In genomic region chr5:1295650-1296037, GRCh38 we compare ENCODE assay signal across 10 cellular contexts. TPM values are rescaled to one million over a fixed set of nuclear protein-coding genes. Genes with fewer than 3 reads are reported as not detected.
DNase-seq lines count a peak whose midpoint lies in the region; ATAC-seq and TF ChIP-seq lines count a peak whose summit lies in the region.
"Had no signal": no experiment of that assay in that cellular context is flagged by ENCODE, and none has a peak within 500 bp of the region (broad histone marks: within the 10 kb centered on the region; RNA-seq: fewer than 3 reads in every experiment).

No MANE protein-coding gene starts in this region.

- H3K27me3 ChIP-seq in CD4-positive, alpha-beta memory T cell (ENCODE audit: insufficient read depth, low read length) = no peaks in the 10 kb centered on the region
- H3K27me3 ChIP-seq in HUES6 (ENCODE audit: control insufficient read depth, insufficient read depth, low read length) (peaks cover 36% of the 10 kb centered on the region), body of pancreas (peaks cover 0 to 12% of the 10 kb centered on the region in 2 donors)
- H3K27me3 ChIP-seq: ovary had no signal

- H3K27me3 Mint-ChIP-seq in CD4-positive, alpha-beta memory T cell = no peaks in the 10 kb centered on the region
- peaks cover 65% of the 10 kb centered on the region for H3K27me3 Mint-ChIP-seq in nephron progenitor cell (ENCODE audit: low read depth, poor library complexity)

- H3K9me3 Mint-ChIP-seq in CD4-positive, alpha-beta memory T cell = no peaks in the 10 kb centered on the region
- H3K9me3 Mint-ChIP-seq in nephron progenitor cell = no peaks in the 10 kb centered on the region

- peak in 1 of 5 donors; percentile 16 for DNase-seq in CD4-positive, alpha-beta memory T cell
- DNase-seq in coronary artery (ENCODE audit: low spot score) (peak; percentile 66), nephron progenitor cell (no peak), GM03348 (ENCODE audit: low spot score) (no peak), body of pancreas (no peak)
- DNase-seq: HFFc6, left cardiac atrium had no signal

- H3K4me1 Mint-ChIP-seq in CD4-positive, alpha-beta memory T cell = peaks cover 0 to 6% (median 0%) of the 10 kb centered on the region in 4 donors
- H3K4me1 Mint-ChIP-seq in nephron progenitor cell = peaks cover 16% of the 10 kb centered on the region

- H3K9me3 ChIP-seq in CD4-positive, alpha-beta memory T cell (ENCODE audit: control insufficient read depth in 1 of 2, low read length in 2 of 2) = no peaks in the 10 kb centered on the region
- H3K9me3 ChIP-seq in HUES6 (ENCODE audit: control insufficient read depth, insufficient read depth, low read depth, low read length) (no peaks in the 10 kb centered on the region), body of pancreas (no peaks in the 10 kb centered on the region)
- H3K9me3 ChIP-seq: ovary had no signal

- no peak overlapping the region for H3K27ac ChIP-seq in CD4-positive, alpha-beta memory T cell (ENCODE audit: low read depth, low read length)
- no peak overlapping the region for H3K27ac ChIP-seq in HUES6 (ENCODE audit: low read depth, low read length)
- H3K27ac ChIP-seq in coronary artery = no peak overlapping the region
- H3K27ac ChIP-seq in body of pancreas = no peak overlapping the region
- H3K27ac ChIP-seq: ovary had no signal

- 29 to 40% methylated on average over 4 to 22 of the region's 22 CpGs for WGBS in body of pancreas, 2 donors

- POLR2A ChIA-PET in CD4-positive, alpha-beta memory T cell (lab: Charles Lee; ENCODE audit: partially characterized antibody) = interaction anchor here (1.1 to 4.5 kb wide), 6 partner anchors 13 to 49 kb away, joined by 3 to 29 read pairs (median 8); partner anchors contain the start of gene CLPTM1L

- TF ChIP-seq CTCF in coronary artery (IDR thresholded peaks at IDR 0.05) (no peak), nephron progenitor cell (IDR thresholded peaks at IDR 0.05) (no peak), body of pancreas (IDR thresholded peaks at IDR 0.05) (no peak)

- CTCF ChIA-PET in CD4-positive, alpha-beta memory T cell (lab: Charles Lee; ENCODE audit: partially characterized antibody) = no interaction called here

- intact Hi-C loops in CD4-positive, alpha-beta memory T cell (cut with micrococcal nuclease) = loop anchor here (1.0 kb wide), 2 partner anchors 20 to 50 kb away; partner anchors contain the start of gene CLPTM1L
- intact Hi-C loops in body of pancreas (cut with DNase I) = no loop called here

- H3K4me1 ChIP-seq in CD4-positive, alpha-beta memory T cell (ENCODE audit: insufficient read depth, low read length) = peaks cover 11% of the 10 kb centered on the region
- H3K4me1 ChIP-seq in HUES6 (ENCODE audit: control insufficient read depth, insufficient read depth, low read length) = peaks cover 3% of the 10 kb centered on the region; the same call in 1 of the 2 replicates
- peaks cover 10% of the 10 kb centered on the region for H3K4me1 ChIP-seq in body of pancreas

- no peaks in the 10 kb centered on the region for H3K36me3 ChIP-seq in CD4-positive, alpha-beta memory T cell (ENCODE audit: insufficient read depth, low read length)
- no peaks in the 10 kb centered on the region for H3K36me3 ChIP-seq in HUES6 (ENCODE audit: control insufficient read depth, insufficient read depth, low read length)
- no peaks in the 10 kb centered on the region for H3K36me3 ChIP-seq in body of pancreas (replicated peaks in 1 of 2; ENCODE audit: insufficient read depth in 1 of 2, low read depth in 2 of 2)
- H3K36me3 ChIP-seq: ovary had no signal

- TF ChIP-seq POLR2A in body of pancreas (IDR thresholded peaks at IDR 0.05) = no peak

- peak overlapping the region in 5 of 8 donors; percentile 33 to 66 (median 49) for H3K4me3 Mint-ChIP-seq in CD4-positive, alpha-beta memory T cell
- H3K4me3 Mint-ChIP-seq in nephron progenitor cell = peak overlapping the region; percentile 52
- H3K4me3 Mint-ChIP-seq: HFFc6 had no signal

- no peak overlapping the region for H3K27ac Mint-ChIP-seq in CD4-positive, alpha-beta memory T cell
- H3K27ac Mint-ChIP-seq in nephron progenitor cell = no peak overlapping the region
- H3K27ac Mint-ChIP-seq: HFFc6 had no signal

- no peaks in the 10 kb centered on the region for H3K36me3 Mint-ChIP-seq in CD4-positive, alpha-beta memory T cell
- no peaks in the 10 kb centered on the region for H3K36me3 Mint-ChIP-seq in nephron progenitor cell (ENCODE audit: low read depth)

- no peak overlapping the region for H3K4me3 ChIP-seq in CD4-positive, alpha-beta memory T cell (ENCODE audit: low read length in 2 of 2)
- peak overlapping the region; percentile 75 for H3K4me3 ChIP-seq in HUES6 (ENCODE audit: low read depth, low read length)
- no peak overlapping the region for H3K4me3 ChIP-seq in coronary artery
- H3K4me3 ChIP-seq in body of pancreas = no peak overlapping the region
- H3K4me3 ChIP-seq: ovary had no signal

- no peak overlapping the region for H3K9ac ChIP-seq in HUES6 (ENCODE audit: low read length)

- ATAC-seq in HG02610 (IDR thresholded peaks at IDR 0.05; ENCODE audit: unreplicated experiment) (no peak), body of pancreas (no peak)

RNA-seq across cellular contexts. Expression of gene TERT, which starts 0.8 kb away (rescaled TPM):
- not detected for total RNA-seq in CD4-positive, alpha-beta memory T cell
- under 1 TPM; 0.12 to 0.13 TPM for polyA plus RNA-seq in CD4-positive, alpha-beta memory T cell
- not detected for total RNA-seq in body of pancreas
- total RNA-seq: left cardiac atrium had no signal
- polyA plus RNA-seq: ovary had no signal

RNA-seq across cellular contexts. Expression of gene CLPTM1L, which starts 49.3 kb away (rescaled TPM):
- 10 to 100 TPM; 86.0 to 87.4 TPM for total RNA-seq in CD4-positive, alpha-beta memory T cell
- 10 to 100 TPM; 34.1 to 59.2 TPM for polyA plus RNA-seq in CD4-positive, alpha-beta memory T cell
- 100 to 1,000 TPM in 1 of 2 donors, 10 to 100 TPM in 1; 91.3 to 109 TPM for total RNA-seq in body of pancreas
